Comparison of ENCODE assay signal across 1 cellular context in genomic region chr3:133211449-133211848, GRCh38.
TF ChIP-seq lines count a peak whose summit lies in the region.

No MANE protein-coding gene starts in this region.

TF ChIP-seq in H1, 55 proteins besides CTCF, POLR2A, EP300 and RAD21 (continued from another document):
- TF ChIP-seq USF2 (IDR thresholded peaks at IDR 0.05; ENCODE audit: low read length), result no peak
